In the genomic region with DNA sequence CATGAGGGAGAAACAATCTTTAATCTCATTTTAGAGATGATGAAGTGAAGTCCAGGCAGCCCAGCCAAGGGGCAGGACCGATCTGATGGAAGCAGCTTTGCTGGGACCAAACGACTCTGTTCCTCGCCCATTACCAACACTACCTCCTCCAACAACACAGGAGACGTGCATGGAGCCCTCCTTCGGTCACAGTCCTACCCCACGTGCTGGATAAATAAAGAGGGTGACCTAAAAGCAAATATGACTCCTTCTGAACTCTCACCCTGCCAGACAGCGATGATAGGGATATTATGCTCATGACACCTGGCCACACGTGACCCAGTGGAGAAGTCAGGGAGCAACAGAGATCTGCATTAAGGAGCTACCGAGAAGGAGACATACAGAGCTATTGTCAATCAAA, we compare ENCODE assay signal across 9 cellular contexts. TPM values are rescaled to one million over a fixed set of nuclear protein-coding genes. Genes with fewer than 3 reads are reported as not detected.
A peak's percentile ranks its signal among the peaks of the same experiment; 100 is the strongest.
DNase-seq lines count a peak whose midpoint lies in the region; ATAC-seq and TF ChIP-seq lines count a peak whose summit lies in the region.
"Had no signal": no experiment of that assay in that cellular context is flagged by ENCODE, and none has a peak within 500 bp of the region (broad histone marks: within the 10 kb centered on the region; RNA-seq: fewer than 3 reads in every experiment).

No MANE protein-coding gene starts in this region.

- TF ChIP-seq CTCF in left lung (IDR thresholded peaks at IDR 0.05) = no peak

- DNase-seq in T-helper 2 cell treated with Interferon-gamma antibody and Interleukin-4, amounts not matched to agents 5 μg/mL and 100 μg/mL, for 36 hours (ENCODE audit: low spot score) = no peak
- DNase-seq in T-helper 2 cell (no peak), adipocyte (ENCODE audit: low read depth) (no peak), left lung (no peak), kidney tubule cell (ENCODE audit: low spot score) (no peak)
- DNase-seq: SHP77 treated with DMSO at 0.1 percent for 48 hours had no signal

- no peak overlapping the region for H3K27ac Mint-ChIP-seq in T-helper 2 cell treated with Interferon-gamma antibody and Interleukin-4, amounts not matched to agents 5 μg/mL and 100 μg/mL, for 36 hours

- no peaks in the 10 kb centered on the region for H3K36me3 ChIP-seq in adipocyte (ENCODE audit: control insufficient read depth, insufficient read depth, low read length, severe bottlenecking)
- H3K36me3 ChIP-seq in left lung = no peaks in the 10 kb centered on the region

- no peaks in the 10 kb centered on the region for H3K27me3 ChIP-seq in adipocyte (replicated peaks; ENCODE audit: control insufficient read depth, insufficient read depth, low read length)
- peaks cover 0 to 11% of the 10 kb centered on the region in 2 donors for H3K27me3 ChIP-seq in left lung

- peak overlapping the region; percentile 86 for H3K9ac ChIP-seq in adipocyte (ENCODE audit: low read length)

- H3K27me3 Mint-ChIP-seq in T-helper 2 cell treated with Interferon-gamma antibody and Interleukin-4, amounts not matched to agents 5 μg/mL and 100 μg/mL, for 36 hours (ENCODE audit: low read depth) = peaks cover 22% of the 10 kb centered on the region

- H3K9me3 Mint-ChIP-seq in T-helper 2 cell treated with Interferon-gamma antibody and Interleukin-4, amounts not matched to agents 5 μg/mL and 100 μg/mL, for 36 hours = no peaks in the 10 kb centered on the region

- H3K4me3 ChIP-seq in adipocyte (ENCODE audit: low read length) (peak overlapping the region; percentile 76), left lung (peak overlapping the region; percentile 8 to 36)

- no peaks in the 10 kb centered on the region for H3K36me3 Mint-ChIP-seq in T-helper 2 cell treated with Interferon-gamma antibody and Interleukin-4, amounts not matched to agents 5 μg/mL and 100 μg/mL, for 36 hours (ENCODE audit: low read depth)

- H3K9me3 ChIP-seq in adipocyte (ENCODE audit: control insufficient read depth, low read length) = no peaks in the 10 kb centered on the region
- H3K9me3 ChIP-seq in left lung = no peaks in the 10 kb centered on the region

- ATAC-seq in left lung (peak; percentile 13), HG03520 (IDR thresholded peaks at IDR 0.05; ENCODE audit: unreplicated experiment) (no peak), GM21381 (IDR thresholded peaks at IDR 0.05; ENCODE audit: unreplicated experiment) (no peak)

- intact Hi-C loops in left lung (cut with DNase I) = no loop called here

- peak overlapping the region; percentile 76 for H3K4me3 Mint-ChIP-seq in T-helper 2 cell treated with Interferon-gamma antibody and Interleukin-4, amounts not matched to agents 5 μg/mL and 100 μg/mL, for 36 hours

- peaks cover 13% of the 10 kb centered on the region for H3K4me1 Mint-ChIP-seq in T-helper 2 cell treated with Interferon-gamma antibody and Interleukin-4, amounts not matched to agents 5 μg/mL and 100 μg/mL, for 36 hours (ENCODE audit: low read depth)

- H3K4me1 ChIP-seq in adipocyte (ENCODE audit: control insufficient read depth, insufficient read depth, low read length) = peaks cover 42% of the 10 kb centered on the region
- H3K4me1 ChIP-seq in left lung = peaks cover 11 to 47% of the 10 kb centered on the region in 2 donors

- H3K27ac ChIP-seq in left lung (peak overlapping the region; percentile 81 to 89), temporal lobe (ENCODE audit: low read depth, low read length) (peak overlapping the region; percentile 55)

RNA-seq across cellular contexts. Expression of gene SCGB1A1, which starts 26.0 kb away (rescaled TPM):
- 100 to 1,000 TPM in 1 of 2 donors, 1 to 10 TPM in 1; 3.5 to 397 TPM for total RNA-seq in left lung
- total RNA-seq in temporal lobe = not detected
